Comparison of ENCODE assay signal across 23 cellular contexts in genomic region chr20:3103369-3104032, GRCh38. TPM values are rescaled to one million over a fixed set of nuclear protein-coding genes. Genes with fewer than 3 reads are reported as not detected.
A peak's percentile ranks its signal among the peaks of the same experiment; 100 is the strongest.
DNase-seq lines count a peak whose midpoint lies in the region; ATAC-seq, FAIRE-seq and TF ChIP-seq lines count a peak whose summit lies in the region.
"Had no signal": no experiment of that assay in that cellular context is flagged by ENCODE, and none has a peak within 500 bp of the region (broad histone marks: within the 10 kb centered on the region; RNA-seq: fewer than 3 reads in every experiment).

No MANE protein-coding gene starts in this region.

- H3K4me3 Mint-ChIP-seq in MCF 10A (ENCODE audit: unreplicated experiment) (no peak overlapping the region), T-helper 17 cell (peak overlapping the region; percentile 74)
- H3K4me3 Mint-ChIP-seq in activated CD4-positive, alpha-beta memory T cell treated with anti-CD3 and anti-CD28 coated beads, Interleukin-2, amount 10 ng/mL, durations not matched to agents 7 days and 5 days: no peak overlapping the region

- no peak overlapping the region for H3K27ac Mint-ChIP-seq in MCF 10A (ENCODE audit: low read depth, unreplicated experiment)
- H3K27ac Mint-ChIP-seq in T-helper 17 cell: peak overlapping the region; percentile 80
- no peak overlapping the region for H3K27ac Mint-ChIP-seq in activated CD4-positive, alpha-beta memory T cell treated with anti-CD3 and anti-CD28 coated beads, Interleukin-2, amount 10 ng/mL, durations not matched to agents 7 days and 5 days

- FAIRE-seq in endothelial cell of umbilical vein (lab: Jason Lieb, UNC): peak; percentile 15
- FAIRE-seq: GM12892, GM19239, RCC 7860 had no signal

- no peak for TF ChIP-seq POLR2A in endothelial cell of umbilical vein (IDR thresholded peaks at IDR 0.05; ENCODE audit: low read depth, low read length)

- dilution Hi-C loops in mammary epithelial cell (cut with HindIII; ENCODE audit: low sequenced_read_pairs) (loop anchor here (5.0 kb wide), 2 partner anchors 44 to 46 kb away; no protein-coding TSS in a partner anchor), endothelial cell of umbilical vein (cut with MboI; ENCODE audit: extremely low pct_ligation_motif_present, low sequenced_read_pairs) (no loop called here)

- H2AFZ ChIP-seq in mammary epithelial cell (ENCODE audit: low read depth, low read length) (no peak overlapping the region), endothelial cell of umbilical vein (ENCODE audit: low read depth, low read length) (no peak overlapping the region)
- H2AFZ ChIP-seq: GM23248 had no signal

- no peak overlapping the region for H3K27ac ChIP-seq in mammary epithelial cell (ENCODE audit: insufficient read depth, low read depth, low read length)
- H3K27ac ChIP-seq in endothelial cell of umbilical vein (ENCODE audit: insufficient read depth, low read depth, low read length): no peak overlapping the region
- peak overlapping the region; percentile 47 for H3K27ac ChIP-seq in temporal lobe (ENCODE audit: low read depth, low read length)
- H3K27ac ChIP-seq: BLaER1 treated with 17β-estradiol and CSF1 and Interleukin-3, amounts not matched to agents 10 nM and 100 nM; GM23248; SJCRH30 had no signal

- no peaks in the 10 kb centered on the region for H3K27me3 ChIP-seq in mammary epithelial cell (ENCODE audit: insufficient read depth, low read length)
- H3K27me3 ChIP-seq in endothelial cell of umbilical vein (ENCODE audit: control insufficient read depth in 2 of 2, insufficient read depth in 2 of 2, low read length in 2 of 2): no peaks in the 10 kb centered on the region
- H3K27me3 ChIP-seq: BLaER1 treated with 17β-estradiol and CSF1 and Interleukin-3, amounts not matched to agents 10 nM and 100 nM; SJCRH30 had no signal

- H3K9me1 ChIP-seq in endothelial cell of umbilical vein (replicated peaks; ENCODE audit: control insufficient read depth, extremely low read depth, insufficient read depth, low read length): no peaks in the 10 kb centered on the region

- H4K20me1 ChIP-seq in mammary epithelial cell (ENCODE audit: insufficient read depth, low read length) (no peaks in the 10 kb centered on the region), endothelial cell of umbilical vein (replicated peaks; ENCODE audit: control insufficient read depth, extremely low read depth, insufficient read depth, low read length) (no peaks in the 10 kb centered on the region)
- H4K20me1 ChIP-seq: BLaER1 treated with 17β-estradiol and CSF1 and Interleukin-3, amounts not matched to agents 10 nM and 100 nM had no signal

- CTCF ChIA-PET in MCF 10A (lab: Yijun Ruan, JAX) (interaction anchor here (0.9 to 1.5 kb wide), 3 partner anchors 10 to 50 kb away, joined by 3 to 8 read pairs (median 3); no protein-coding TSS in a partner anchor), mammary epithelial cell (lab: Charles Lee; ENCODE audit: low non-redundant PET) (no interaction called here), endothelial cell of umbilical vein (lab: Charles Lee) (interaction anchor here (1.0 to 2.9 kb wide), 2 partner anchors 11 to 50 kb away, joined by 3 to 16 read pairs; no protein-coding TSS in a partner anchor)
- CTCF ChIA-PET in activated CD4-positive, alpha-beta memory T cell treated with anti-CD3 and anti-CD28 coated beads, Interleukin-2, amount 10 ng/mL, durations not matched to agents 7 days and 5 days (lab: Charles Lee): interaction anchor here (0.5 to 1.8 kb wide), 2 partner anchors 10 to 49 kb away, joined by 3 to 4 read pairs; no protein-coding TSS in a partner anchor

- H3K36me3 Mint-ChIP-seq in MCF 10A (ENCODE audit: insufficient read depth, unreplicated experiment) (peaks cover 5% of the 10 kb centered on the region), T-helper 17 cell (ENCODE audit: low read depth) (no peaks in the 10 kb centered on the region)
- peaks cover 2% of the 10 kb centered on the region for H3K36me3 Mint-ChIP-seq in activated CD4-positive, alpha-beta memory T cell treated with anti-CD3 and anti-CD28 coated beads, Interleukin-2, amount 10 ng/mL, durations not matched to agents 7 days and 5 days (ENCODE audit: low read depth)

- H3K9me3 Mint-ChIP-seq in MCF 10A (ENCODE audit: unreplicated experiment): no peaks in the 10 kb centered on the region
- H3K9me3 Mint-ChIP-seq in activated CD4-positive, alpha-beta memory T cell treated with anti-CD3 and anti-CD28 coated beads, Interleukin-2, amount 10 ng/mL, durations not matched to agents 7 days and 5 days: no peaks in the 10 kb centered on the region

- no peaks in the 10 kb centered on the region for H3K9me3 ChIP-seq in mammary epithelial cell (replicated peaks; ENCODE audit: insufficient read depth, low read length)
- no peaks in the 10 kb centered on the region for H3K9me3 ChIP-seq in T-helper 17 cell (ENCODE audit: control insufficient read depth, low read length, poor library complexity, severe bottlenecking)
- no peaks in the 10 kb centered on the region for H3K9me3 ChIP-seq in endothelial cell of umbilical vein (replicated peaks; ENCODE audit: control insufficient read depth, insufficient read depth, low read length)
- H3K9me3 ChIP-seq: BLaER1 treated with 17β-estradiol and CSF1 and Interleukin-3, amounts not matched to agents 10 nM and 100 nM; SJCRH30 had no signal

- H3K4me3 ChIP-seq in mammary epithelial cell (replicated peaks in 1 of 3; ENCODE audit: insufficient read depth in 1 of 3, low read depth in 2 of 3, low read length in 3 of 3) (no peak overlapping the region), endothelial cell of umbilical vein (replicated peaks in 1 of 3; ENCODE audit: insufficient read depth in 1 of 3, low read depth in 1 of 3, low read length in 3 of 3) (no peak overlapping the region)
- H3K4me3 ChIP-seq: BLaER1 treated with 17β-estradiol and CSF1 and Interleukin-3, amounts not matched to agents 10 nM and 100 nM; GM23248; SJCRH30 had no signal

- no peaks in the 10 kb centered on the region for H3K27me3 Mint-ChIP-seq in MCF 10A (ENCODE audit: insufficient read depth, unreplicated experiment)
- no peaks in the 10 kb centered on the region for H3K27me3 Mint-ChIP-seq in T-helper 17 cell
- peaks cover 14% of the 10 kb centered on the region for H3K27me3 Mint-ChIP-seq in activated CD4-positive, alpha-beta memory T cell treated with anti-CD3 and anti-CD28 coated beads, Interleukin-2, amount 10 ng/mL, durations not matched to agents 7 days and 5 days

- H3K4me1 Mint-ChIP-seq in MCF 10A (ENCODE audit: insufficient read depth, unreplicated experiment) (peaks cover 5% of the 10 kb centered on the region), T-helper 17 cell (peaks cover 16% of the 10 kb centered on the region)
- peaks cover 18% of the 10 kb centered on the region for H3K4me1 Mint-ChIP-seq in activated CD4-positive, alpha-beta memory T cell treated with anti-CD3 and anti-CD28 coated beads, Interleukin-2, amount 10 ng/mL, durations not matched to agents 7 days and 5 days

- 65% methylated on average over 3 of the region's 3 CpGs for WGBS in mammary epithelial cell (ENCODE audit: low coverage, missing lambda C conversion rate)

- BruUV-seq in MCF 10A (replicated peaks; lab: Mats Ljungman, UMichigan): no TSS peak
- BruUV-seq in mammary epithelial cell (replicated peaks; lab: Mats Ljungman, UMichigan): no TSS peak
- no TSS peak for BruUV-seq in endothelial cell of umbilical vein (replicated peaks; lab: Mats Ljungman, UMichigan)

- intact Hi-C loops in MCF 10A (cut with micrococcal nuclease): no loop called here
- intact Hi-C loops in mammary epithelial cell (cut with micrococcal nuclease): no loop called here
- intact Hi-C loops in endothelial cell of umbilical vein (cut with micrococcal nuclease): no loop called here

- H3K4me2 ChIP-seq in mammary epithelial cell (ENCODE audit: insufficient read depth, low read depth, low read length) (no peak overlapping the region), endothelial cell of umbilical vein (ENCODE audit: insufficient read depth, low read length) (no peak overlapping the region)

- H3K4me1 ChIP-seq in mammary epithelial cell (ENCODE audit: insufficient read depth, low read length) (no peaks in the 10 kb centered on the region), endothelial cell of umbilical vein (ENCODE audit: control insufficient read depth, extremely low read depth, insufficient read depth, low read length) (no peaks in the 10 kb centered on the region)
- H3K4me1 ChIP-seq: SJCRH30 had no signal

- in situ Hi-C loops in mammary epithelial cell (cut with MboI; ENCODE audit: low sequenced_read_pairs in 2 of 2): no loop called here

- H3K9ac ChIP-seq in mammary epithelial cell (ENCODE audit: insufficient read depth, low read length) (no peak overlapping the region), endothelial cell of umbilical vein (replicated peaks; ENCODE audit: extremely low read depth, insufficient read depth, low read length) (no peak overlapping the region)
- H3K9ac ChIP-seq: BLaER1 treated with 17β-estradiol and CSF1 and Interleukin-3, amounts not matched to agents 10 nM and 100 nM; GM23248 had no signal

- DNase-seq in MCF 10A (ENCODE audit: unreplicated experiment) (peak; percentile 46), mammary epithelial cell (no peak), T-helper 17 cell (no peak), endothelial cell of umbilical vein (ENCODE audit: low read depth, low spot score) (no peak)
- no peak for DNase-seq in activated CD4-positive, alpha-beta T cell treated with anti-CD3 and anti-CD28 coated beads, Interleukin-2, amount 50 U/mL, for 1 hour
- DNase-seq in activated CD4-positive, alpha-beta memory T cell treated with anti-CD3 and anti-CD28 coated beads, Interleukin-2, amount 10 ng/mL, durations not matched to agents 7 days and 5 days: no peak
- DNase-seq: 8988T, DND-41, GDM1, GM23248, KG1, MM.1S, NCI-H1105, NCI-H187, NCI-H82, SJCRH30 had no signal

- H3K79me2 ChIP-seq in mammary epithelial cell (ENCODE audit: insufficient read depth, low read length): no peaks in the 10 kb centered on the region
- H3K79me2 ChIP-seq in endothelial cell of umbilical vein (ENCODE audit: control insufficient read depth, insufficient read depth, low read length): no peaks in the 10 kb centered on the region

- no peak for ATAC-seq in T-helper 17 cell
- no peak for ATAC-seq in HG02763 (IDR thresholded peaks at IDR 0.05; ENCODE audit: unreplicated experiment)

- H3K36me3 ChIP-seq in mammary epithelial cell (ENCODE audit: insufficient read depth, low read length) (no peaks in the 10 kb centered on the region), endothelial cell of umbilical vein (ENCODE audit: control insufficient read depth in 2 of 2, extremely low read depth in 1 of 2, insufficient read depth in 2 of 2, low read length in 2 of 2) (no peaks in the 10 kb centered on the region)
- H3K36me3 ChIP-seq: SJCRH30 had no signal

- POLR2A ChIA-PET in MCF 10A (lab: Yijun Ruan, JAX): interaction anchor here (0.9 to 1.4 kb wide), 4 partner anchors 16 to 210 kb away, joined by 3 to 5 read pairs (median 3); no protein-coding TSS in a partner anchor
- POLR2A ChIA-PET in endothelial cell of umbilical vein (lab: Charles Lee): interaction anchor here (0.5 kb wide), 1 partner anchor 75 kb away, joined by 4 read pairs; no protein-coding TSS in a partner anchor
- POLR2A ChIA-PET in activated CD4-positive, alpha-beta memory T cell treated with anti-CD3 and anti-CD28 coated beads, Interleukin-2, amount 10 ng/mL, durations not matched to agents 7 days and 5 days (lab: Charles Lee): interaction anchor here (1.2 kb wide), 1 partner anchor 11 kb away, joined by 3 read pairs; no protein-coding TSS in a partner anchor

- TF ChIP-seq CTCF in MCF 10A (IDR thresholded peaks at IDR 0.05; ENCODE audit: unreplicated experiment): no peak
- TF ChIP-seq CTCF in mammary epithelial cell (conservative IDR thresholded peaks at IDR 0.05 in 1 of 2, IDR thresholded peaks at IDR 0.05 in 1 of 2; ENCODE audit: extremely low read depth in 1 of 2, insufficient read depth in 1 of 2, low read depth in 1 of 2, low read length in 2 of 2): no peak
- TF ChIP-seq CTCF in endothelial cell of umbilical vein (IDR thresholded peaks at IDR 0.05; ENCODE audit: extremely low read depth in 1 of 2, insufficient read depth in 1 of 2, low read depth in 1 of 2, low read length in 2 of 2): no peak

RNA-seq across cellular contexts. Expression of gene AVP, which starts 19.0 kb away (rescaled TPM):
- total RNA-seq in MCF 10A (2022): not detected in 2 replicates
- total RNA-seq in mammary epithelial cell: not detected
- not detected for polyA plus RNA-seq in mammary epithelial cell
- not detected for polyA minus RNA-seq in mammary epithelial cell
- total RNA-seq in T-helper 17 cell: not detected
- not detected in 2 replicates for total RNA-seq in endothelial cell of umbilical vein
- not detected in 2 replicates for polyA plus RNA-seq in endothelial cell of umbilical vein
- polyA plus RNA-seq in endothelial cell of umbilical vein (2011; cell fraction: cytosol; rRNA removed): not detected in 2 replicates
- not detected in 2 replicates for polyA plus RNA-seq in endothelial cell of umbilical vein (2011; cell fraction: nucleus; rRNA removed)
- polyA plus RNA-seq in endothelial cell of umbilical vein (2012): not detected in 2 replicates
- not detected in 2 replicates for polyA minus RNA-seq in endothelial cell of umbilical vein
- not detected for polyA minus RNA-seq in endothelial cell of umbilical vein (2011; cell fraction: cytosol; rRNA and poly(A)+ RNA removed)
- polyA minus RNA-seq in endothelial cell of umbilical vein (2011; cell fraction: nucleus; rRNA and poly(A)+ RNA removed): not detected in 2 replicates
- not detected for total RNA-seq in temporal lobe
- total RNA-seq in activated CD4-positive, alpha-beta memory T cell treated with anti-CD3 and anti-CD28 coated beads, Interleukin-2, amount 10 ng/mL, durations not matched to agents 7 days and 5 days: not detected
- total RNA-seq: GM23248, NCI-H460, SJCRH30 had no signal
- polyA plus RNA-seq: GM23248 had no signal

RNA-seq across cellular contexts. Expression of gene OXT, which starts 32.1 kb away (rescaled TPM):
- total RNA-seq in MCF 10A (2022) (not detected in 2 replicates), mammary epithelial cell (not detected), T-helper 17 cell (under 1 TPM in 1 of 2 donors, not detected in 1; 0.62 TPM), endothelial cell of umbilical vein (not detected in 2 replicates), temporal lobe (not detected)
- polyA plus RNA-seq in mammary epithelial cell (not detected), endothelial cell of umbilical vein (not detected in 2 replicates)
- polyA minus RNA-seq in mammary epithelial cell (not detected), endothelial cell of umbilical vein (not detected in 2 replicates)
- polyA plus RNA-seq in endothelial cell of umbilical vein (2011; cell fraction: cytosol; rRNA removed): not detected in 2 replicates
- not detected in 2 replicates for polyA plus RNA-seq in endothelial cell of umbilical vein (2011; cell fraction: nucleus; rRNA removed)
- polyA plus RNA-seq in endothelial cell of umbilical vein (2012): not detected in 2 replicates
- polyA minus RNA-seq in endothelial cell of umbilical vein (2011; cell fraction: cytosol; rRNA and poly(A)+ RNA removed): not detected
- polyA minus RNA-seq in endothelial cell of umbilical vein (2011; cell fraction: nucleus; rRNA and poly(A)+ RNA removed): not detected in 2 replicates
- total RNA-seq in activated CD4-positive, alpha-beta memory T cell treated with anti-CD3 and anti-CD28 coated beads, Interleukin-2, amount 10 ng/mL, durations not matched to agents 7 days and 5 days: not detected
- total RNA-seq: GM23248, NCI-H460, SJCRH30 had no signal

RNA-seq across cellular contexts. Expression of gene FASTKD5, which starts 56.2 kb away (rescaled TPM):
- total RNA-seq in MCF 10A (2022): 15.0 and 18.2 TPM in 2 replicates
- total RNA-seq in mammary epithelial cell: 10 to 100 TPM; 13.4 to 15.0 TPM
- polyA plus RNA-seq in mammary epithelial cell: 15.5 TPM
- polyA minus RNA-seq in mammary epithelial cell: 43.8 TPM
- 10 to 100 TPM; 21.0 to 34.2 TPM for total RNA-seq in T-helper 17 cell
- 15.0 and 15.7 TPM in 2 replicates for total RNA-seq in endothelial cell of umbilical vein
- polyA plus RNA-seq in endothelial cell of umbilical vein: 8.5 and 10.8 TPM in 2 replicates
- polyA plus RNA-seq in endothelial cell of umbilical vein (2011; cell fraction: cytosol; rRNA removed): 12.1 and 13.1 TPM in 2 replicates
- 12.3 and 14.8 TPM in 2 replicates for polyA plus RNA-seq in endothelial cell of umbilical vein (2011; cell fraction: nucleus; rRNA removed)
- 16.1 and 17.8 TPM in 2 replicates for polyA plus RNA-seq in endothelial cell of umbilical vein (2012)
- 22.6 and 23.8 TPM in 2 replicates for polyA minus RNA-seq in endothelial cell of umbilical vein
- polyA minus RNA-seq in endothelial cell of umbilical vein (2011; cell fraction: cytosol; rRNA and poly(A)+ RNA removed): 13.5 TPM
- polyA minus RNA-seq in endothelial cell of umbilical vein (2011; cell fraction: nucleus; rRNA and poly(A)+ RNA removed): 16.9 and 21.4 TPM in 2 replicates
- total RNA-seq in temporal lobe: 17.0 TPM
- total RNA-seq in activated CD4-positive, alpha-beta memory T cell treated with anti-CD3 and anti-CD28 coated beads, Interleukin-2, amount 10 ng/mL, durations not matched to agents 7 days and 5 days: 10 to 100 TPM; 20.1 to 20.8 TPM

RNA-seq across cellular contexts. Expression of gene UBOX5, which starts 56.2 kb away (rescaled TPM):
- total RNA-seq in MCF 10A (2022) (5.0 and 5.9 TPM in 2 replicates), mammary epithelial cell (1 to 10 TPM; 4.8 to 5.6 TPM), T-helper 17 cell (1 to 10 TPM; 7.0 to 8.2 TPM), endothelial cell of umbilical vein (5.1 and 5.8 TPM in 2 replicates), temporal lobe (2.7 TPM)
- polyA plus RNA-seq in mammary epithelial cell (3.5 TPM), endothelial cell of umbilical vein (3.5 and 4.6 TPM in 2 replicates)
- polyA minus RNA-seq in mammary epithelial cell (6.9 TPM), endothelial cell of umbilical vein (4.0 and 5.3 TPM in 2 replicates)
- 3.2 and 3.6 TPM in 2 replicates for polyA plus RNA-seq in endothelial cell of umbilical vein (2011; cell fraction: cytosol; rRNA removed)
- 2.8 and 3.2 TPM in 2 replicates for polyA plus RNA-seq in endothelial cell of umbilical vein (2011; cell fraction: nucleus; rRNA removed)
- 2.5 and 3.3 TPM in 2 replicates for polyA plus RNA-seq in endothelial cell of umbilical vein (2012)
- 1.7 TPM for polyA minus RNA-seq in endothelial cell of umbilical vein (2011; cell fraction: cytosol; rRNA and poly(A)+ RNA removed)
- polyA minus RNA-seq in endothelial cell of umbilical vein (2011; cell fraction: nucleus; rRNA and poly(A)+ RNA removed): 1.9 and 2.0 TPM in 2 replicates
- total RNA-seq in activated CD4-positive, alpha-beta memory T cell treated with anti-CD3 and anti-CD28 coated beads, Interleukin-2, amount 10 ng/mL, durations not matched to agents 7 days and 5 days: 10 to 100 TPM in 1 of 2 experiments, 1 to 10 TPM in 1; 8.4 to 10.7 TPM

RNA-seq across cellular contexts. Expression of gene MRPS26, which starts 57.6 kb away (rescaled TPM):
- 62.6 and 68.4 TPM in 2 replicates for total RNA-seq in MCF 10A (2022)
- total RNA-seq in mammary epithelial cell: 10 to 100 TPM; 25.3 to 54.7 TPM
- 55.9 TPM for polyA plus RNA-seq in mammary epithelial cell
- 3.5 TPM for polyA minus RNA-seq in mammary epithelial cell
- total RNA-seq in T-helper 17 cell: 10 to 100 TPM; 16.8 to 17.2 TPM
- 41.2 and 43.9 TPM in 2 replicates for total RNA-seq in endothelial cell of umbilical vein
- 41.0 and 48.7 TPM in 2 replicates for polyA plus RNA-seq in endothelial cell of umbilical vein
- polyA plus RNA-seq in endothelial cell of umbilical vein (2011; cell fraction: cytosol; rRNA removed): 39.0 and 48.8 TPM in 2 replicates
- 17.1 and 18.0 TPM in 2 replicates for polyA plus RNA-seq in endothelial cell of umbilical vein (2011; cell fraction: nucleus; rRNA removed)
- polyA plus RNA-seq in endothelial cell of umbilical vein (2012): 40.9 and 42.0 TPM in 2 replicates
- 12.5 and 16.1 TPM in 2 replicates for polyA minus RNA-seq in endothelial cell of umbilical vein
- polyA minus RNA-seq in endothelial cell of umbilical vein (2011; cell fraction: cytosol; rRNA and poly(A)+ RNA removed): 23.8 TPM
- 2.9 and 4.5 TPM in 2 replicates for polyA minus RNA-seq in endothelial cell of umbilical vein (2011; cell fraction: nucleus; rRNA and poly(A)+ RNA removed)
- 24.3 TPM for total RNA-seq in temporal lobe
- total RNA-seq in activated CD4-positive, alpha-beta memory T cell treated with anti-CD3 and anti-CD28 coated beads, Interleukin-2, amount 10 ng/mL, durations not matched to agents 7 days and 5 days: 10 to 100 TPM; 33.7 to 35.3 TPM
